ENCODE assay signal across 11 cellular contexts in the genomic region with DNA sequence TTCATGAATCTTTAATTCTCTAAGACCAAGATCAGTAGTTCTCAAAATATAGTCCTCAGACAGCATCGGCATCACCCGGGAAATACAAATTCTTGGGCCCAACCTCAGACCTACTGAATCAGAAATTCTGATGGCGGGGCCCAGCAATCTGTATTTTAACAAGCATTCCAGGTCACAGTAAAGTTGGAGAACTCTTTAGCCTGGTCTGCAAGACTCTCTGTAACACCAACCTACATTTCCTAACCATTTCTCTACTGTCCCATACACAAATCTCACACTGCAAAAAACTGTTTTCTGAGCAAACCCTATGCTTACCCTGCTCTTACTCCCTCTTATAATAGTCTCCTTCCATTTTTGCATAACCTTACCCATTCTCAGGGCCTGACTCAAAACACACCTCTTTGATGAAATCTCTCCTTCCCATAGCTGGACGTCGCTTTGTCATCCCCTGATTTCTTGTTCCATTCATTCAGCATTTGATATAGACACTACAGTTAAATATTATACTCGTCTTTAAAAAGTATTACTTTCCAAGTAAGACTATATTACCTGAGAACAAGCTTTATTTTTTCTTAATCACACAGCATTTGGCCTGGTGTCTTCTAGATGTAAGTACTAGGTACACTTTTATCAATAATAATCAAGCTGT.
DNase-seq lines count a peak whose midpoint lies in the region; ATAC-seq, FAIRE-seq and TF ChIP-seq lines count a peak whose summit lies in the region.
"Had no signal": no experiment of that assay in that cellular context is flagged by ENCODE, and none has a peak within 500 bp of the region (broad histone marks: within the 10 kb centered on the region; RNA-seq: fewer than 3 reads in every experiment).

No MANE protein-coding gene starts in this region.

- H3K27me3 ChIP-seq in spleen (replicated peaks in 1 of 7) (no peaks in the 10 kb centered on the region), heart right ventricle (no peaks in the 10 kb centered on the region)
- H3K27me3 ChIP-seq: stomach had no signal

- H3K36me3 ChIP-seq in spleen (peaks cover 3 to 98% (median 67%) of the 10 kb centered on the region in 6 donors), heart right ventricle (peaks cover 0 to 98% (median 31%) of the 10 kb centered on the region in 9 donors)

- TF ChIP-seq CTCF in spleen (IDR thresholded peaks at IDR 0.05 in 8 of 11, conservative IDR thresholded peaks at IDR 0.05 in 3 of 11) (no peak), heart right ventricle (IDR thresholded peaks at IDR 0.05) (no peak)

- H3K9me3 ChIP-seq in spleen, result peaks cover 0 to 7% (median 0%) of the 10 kb centered on the region in 8 donors
- H3K9me3 ChIP-seq in heart right ventricle, result peaks cover 0 to 9% (median 0%) of the 10 kb centered on the region in 11 donors

- peak; percentile 23 for DNase-seq in GM12891 (ENCODE audit: insufficient read length, low spot score)
- DNase-seq in spleen, result no peak
- DNase-seq in dermis blood vessel endothelial cell, result no peak
- no peak for DNase-seq in DMS79 (lab: John Stamatoyannopoulos, UW)
- DNase-seq in heart right ventricle, result no peak
- DNase-seq: mammary epithelial cell, NCI-H510A treated with DMSO at 0.1 percent for 48 hours, stomach had no signal

- no peak overlapping the region for H3K4me3 ChIP-seq in spleen
- H3K4me3 ChIP-seq in heart right ventricle, result no peak overlapping the region
- H3K4me3 ChIP-seq: stomach had no signal

- ATAC-seq in GM19023 (IDR thresholded peaks at IDR 0.05; ENCODE audit: unreplicated experiment), result peak; percentile 57
- ATAC-seq in HG02759 (IDR thresholded peaks at IDR 0.05; ENCODE audit: unreplicated experiment), result peak; percentile 38
- ATAC-seq in HG03571 (IDR thresholded peaks at IDR 0.05; ENCODE audit: unreplicated experiment), result peak; percentile 37
- no peak for ATAC-seq in heart right ventricle

- FAIRE-seq in GM12891 (lab: Jason Lieb, UNC), result peak; percentile 87

- WGBS in spleen, 5 donors, result 67 to 91% (median 83%) methylated on average over 6 of the region's 6 CpGs
- 85 to 94% methylated on average over 6 of the region's 6 CpGs for WGBS in heart right ventricle, 2 donors

- TF ChIP-seq POLR2A in GM12891 (IDR thresholded peaks at IDR 0.05; ENCODE audit: low read depth, low read length) (no peak), spleen (IDR thresholded peaks at IDR 0.05) (no peak)

- intact Hi-C loops in spleen (cut with DNase I; ENCODE audit: low total_unique reads), result no loop called here
- intact Hi-C loops in heart right ventricle (cut with DNase I), result no loop called here

- no peaks in the 10 kb centered on the region for H3K4me1 ChIP-seq in spleen
- peaks cover 0 to 8% (median 0%) of the 10 kb centered on the region in 9 donors for H3K4me1 ChIP-seq in heart right ventricle
- H3K4me1 ChIP-seq: stomach had no signal

- peak overlapping the region in 2 of 8 donors; percentile 1 to 53 for H3K27ac ChIP-seq in spleen
- no peak overlapping the region for H3K27ac ChIP-seq in heart right ventricle

TF ChIP-seq in GM12891, 5 proteins besides CTCF, POLR2A, EP300 and RAD21:
- no peak for TF ChIP-seq POLR2AphosphoS5 (IDR thresholded peaks at IDR 0.05; ENCODE audit: low read depth, low read length)
- peak; percentile 73; the same call in 1 of the 2 replicates for TF ChIP-seq POU2F2 (IDR thresholded peaks at IDR 0.05; ENCODE audit: low read depth, low read length)

Comparison
In these comparisons a context has a peak if more than half of its experiments do, and no peak if none do; other contexts are left out.
1. ATAC-seq: peak in GM19023 (single experiment), HG02759 (single experiment) and HG03571 (single experiment); none in heart right ventricle (0 of 8).